In genomic region chr7:40805361-40805760, GRCh38 we compare ENCODE assay signal across 18 cellular contexts.
DNase-seq lines count a peak whose midpoint lies in the region; ATAC-seq and TF ChIP-seq lines count a peak whose summit lies in the region.
"Had no signal": no experiment of that assay in that cellular context is flagged by ENCODE, and none has a peak within 500 bp of the region (broad histone marks: within the 10 kb centered on the region; RNA-seq: fewer than 3 reads in every experiment).

No MANE protein-coding gene starts in this region.

- peaks cover 41% of the 10 kb centered on the region for H3K4me1 ChIP-seq in adipocyte (ENCODE audit: control insufficient read depth, insufficient read depth, low read length)
- H3K4me1 ChIP-seq in foreskin keratinocyte: no peaks in the 10 kb centered on the region

- H3K27ac Mint-ChIP-seq in stimulated activated memory B cell treated with anti-CD40 and anti-IgM and Interleukin-4, amounts not matched to agents 10 μg/mL and 1 μg/mL and 100 μg/mL, for 72 hours: no peak overlapping the region

- H3K27ac ChIP-seq in foreskin keratinocyte: no peak overlapping the region
- H3K27ac ChIP-seq: BLaER1 treated with 17β-estradiol and CSF1 and Interleukin-3, amounts not matched to agents 10 nM and 100 nM; HL-60; PC-9 had no signal

- peak; percentile 36 for ATAC-seq in stimulated activated memory B cell treated with anti-CD40 and anti-IgM and Interleukin-4, amounts not matched to agents 10 μg/mL and 1 μg/mL and 100 μg/mL, for 72 hours
- ATAC-seq in GM21619 (IDR thresholded peaks at IDR 0.05; ENCODE audit: unreplicated experiment) (no peak), foreskin keratinocyte (no peak), HG03159 (IDR thresholded peaks at IDR 0.05; ENCODE audit: unreplicated experiment) (no peak)
- ATAC-seq: Right ventricle myocardium inferior had no signal

- H3K36me3 ChIP-seq in adipocyte (ENCODE audit: control insufficient read depth, insufficient read depth, low read length, severe bottlenecking): no peaks in the 10 kb centered on the region
- H3K36me3 ChIP-seq: BLaER1 treated with 17β-estradiol and CSF1 and Interleukin-3, amounts not matched to agents 10 nM and 100 nM had no signal

- peaks cover 4% of the 10 kb centered on the region for H3K9me3 Mint-ChIP-seq in stimulated activated memory B cell treated with anti-CD40 and anti-IgM and Interleukin-4, amounts not matched to agents 10 μg/mL and 1 μg/mL and 100 μg/mL, for 72 hours

- no peak overlapping the region for H3K4me3 ChIP-seq in adipocyte (ENCODE audit: low read length)
- H3K4me3 ChIP-seq: BLaER1 treated with 17β-estradiol and CSF1 and Interleukin-3, amounts not matched to agents 10 nM and 100 nM; PC-9 had no signal

- H3K36me3 Mint-ChIP-seq in stimulated activated memory B cell treated with anti-CD40 and anti-IgM and Interleukin-4, amounts not matched to agents 10 μg/mL and 1 μg/mL and 100 μg/mL, for 72 hours: no peaks in the 10 kb centered on the region

- no peak overlapping the region for H3K4me3 Mint-ChIP-seq in stimulated activated memory B cell treated with anti-CD40 and anti-IgM and Interleukin-4, amounts not matched to agents 10 μg/mL and 1 μg/mL and 100 μg/mL, for 72 hours

- DNase-seq in GM04503 (ENCODE audit: low read depth): peak; percentile 68
- DNase-seq in adipocyte (ENCODE audit: low read depth): peak; percentile 51
- DNase-seq in fibroblast of peridontal ligament (ENCODE audit: extremely low read depth): peak; percentile 75
- DNase-seq in HPDE6-E6E7 (ENCODE audit: extremely low spot score): no peak
- DNase-seq in foreskin keratinocyte: no peak
- DNase-seq: DMS153, KBM-7, NCI-H1092 treated with DMSO at 0.1 percent for 48 hours, NCI-H1694, NCI-H345, NCI-H526 treated with DMSO at 0.1 percent for 48 hours, PC-9 had no signal

- no peaks in the 10 kb centered on the region for H3K27me3 Mint-ChIP-seq in stimulated activated memory B cell treated with anti-CD40 and anti-IgM and Interleukin-4, amounts not matched to agents 10 μg/mL and 1 μg/mL and 100 μg/mL, for 72 hours

- no peak overlapping the region for H3K9ac ChIP-seq in adipocyte (ENCODE audit: low read length)
- H3K9ac ChIP-seq: BLaER1 treated with 17β-estradiol and CSF1 and Interleukin-3, amounts not matched to agents 10 nM and 100 nM had no signal

- peaks cover 6% of the 10 kb centered on the region for H3K4me1 Mint-ChIP-seq in stimulated activated memory B cell treated with anti-CD40 and anti-IgM and Interleukin-4, amounts not matched to agents 10 μg/mL and 1 μg/mL and 100 μg/mL, for 72 hours

- H3K27me3 ChIP-seq in adipocyte (replicated peaks; ENCODE audit: control insufficient read depth, insufficient read depth, low read length) (no peaks in the 10 kb centered on the region), foreskin keratinocyte (no peaks in the 10 kb centered on the region)
- H3K27me3 ChIP-seq: BLaER1 treated with 17β-estradiol and CSF1 and Interleukin-3, amounts not matched to agents 10 nM and 100 nM had no signal

- TF ChIP-seq CTCF in foreskin keratinocyte (conservative IDR thresholded peaks at IDR 0.05): no peak

- H3K9me3 ChIP-seq in adipocyte (ENCODE audit: control insufficient read depth, low read length): no peaks in the 10 kb centered on the region
- H3K9me3 ChIP-seq: BLaER1 treated with 17β-estradiol and CSF1 and Interleukin-3, amounts not matched to agents 10 nM and 100 nM had no signal

Comparison
In these comparisons a context has a peak if more than half of its experiments do, and no peak if none do; other contexts are left out.
1. DNase-seq: peak in GM04503 (single experiment), adipocyte (single experiment) and fibroblast of peridontal ligament (single experiment); none in HPDE6-E6E7 (single experiment) and foreskin keratinocyte (0 of 2).